ENCODE assay signal across 18 cellular contexts in the genomic region with DNA sequence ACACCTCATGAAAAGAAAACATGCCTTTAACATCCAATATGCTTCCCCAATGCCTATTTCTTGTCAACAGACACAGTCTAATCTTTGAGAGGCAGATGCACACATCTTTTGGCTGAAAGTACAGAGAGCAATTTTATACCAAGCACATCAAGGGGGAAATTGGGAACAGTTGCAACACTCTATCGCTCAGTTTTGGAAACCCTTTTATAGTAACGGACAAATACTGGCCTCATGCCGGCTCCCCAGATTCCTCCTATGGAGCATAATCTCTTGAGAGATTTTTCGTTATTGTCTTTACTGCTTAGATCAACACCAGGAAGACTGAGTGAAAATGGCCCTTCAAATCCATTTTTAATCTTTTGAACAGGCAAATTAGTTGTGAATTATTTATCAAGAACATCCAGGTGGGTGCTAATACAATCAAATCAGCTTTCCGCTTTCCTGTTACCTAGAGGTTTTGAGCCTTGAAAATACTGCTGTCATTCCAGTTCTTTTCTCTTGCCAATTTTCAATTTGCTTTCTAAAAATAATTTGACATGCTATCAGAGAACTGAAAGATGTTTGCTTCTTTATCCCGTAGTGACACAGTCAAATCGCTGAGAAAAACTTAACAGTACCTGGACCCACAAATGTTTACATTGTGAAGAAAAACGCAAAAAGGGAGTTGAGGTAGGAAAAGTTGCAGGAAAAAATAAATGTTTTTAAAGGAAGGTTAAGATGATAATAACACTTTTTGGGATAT.
A peak's percentile ranks its signal among the peaks of the same experiment; 100 is the strongest.
DNase-seq lines count a peak whose midpoint lies in the region; ATAC-seq, FAIRE-seq and TF ChIP-seq lines count a peak whose summit lies in the region.
"Had no signal": no experiment of that assay in that cellular context is flagged by ENCODE, and none has a peak within 500 bp of the region (broad histone marks: within the 10 kb centered on the region; RNA-seq: fewer than 3 reads in every experiment).

No MANE protein-coding gene starts in this region.

- POLR2A ChIA-PET in HCT116 (lab: Charles Lee), result no interaction called here
- POLR2A ChIA-PET in H1 (lab: Charles Lee; ENCODE audit: partially characterized antibody), result no interaction called here
- POLR2A ChIA-PET in activated CD4-positive, alpha-beta memory T cell treated with anti-CD3 and anti-CD28 coated beads for 36 hours (lab: Charles Lee), result no interaction called here

- H3K79me2 ChIP-seq in HCT116 (ENCODE audit: insufficient read depth, low read length), result no peaks in the 10 kb centered on the region
- no peaks in the 10 kb centered on the region for H3K79me2 ChIP-seq in H1 (ENCODE audit: control insufficient read depth in 1 of 2, insufficient read depth in 2 of 2, low read length in 2 of 2)

- no peak for TF ChIP-seq POLR2A in HCT116 (IDR thresholded peaks at IDR 0.05; ENCODE audit: borderline replicate concordance, extremely low read depth, insufficient read depth, insufficient read length)
- TF ChIP-seq POLR2A in H1 (IDR thresholded peaks at IDR 0.05; ENCODE audit: control extremely low read depth in 1 of 2, low read depth in 2 of 2, low read length in 2 of 2), result no peak

- intact Hi-C loops in HCT116 (cut with micrococcal nuclease) (no loop called here), right cardiac atrium (cut with DNase I) (no loop called here)
- intact Hi-C loops in activated CD4-positive, alpha-beta memory T cell treated with anti-CD3 and anti-CD28 coated beads for 36 hours (cut with micrococcal nuclease), result no loop called here

- H3K4me1 ChIP-seq in HCT116 (ENCODE audit: control insufficient read depth in 1 of 2, insufficient read depth in 2 of 2, low read length in 2 of 2) (no peaks in the 10 kb centered on the region), H1 (replicated peaks in 1 of 4; ENCODE audit: control insufficient read depth in 3 of 4, insufficient read depth in 4 of 4, low read length in 3 of 4) (no peaks in the 10 kb centered on the region), right cardiac atrium (ENCODE audit: control insufficient read depth, insufficient read depth, low read length) (no peaks in the 10 kb centered on the region)
- H3K4me1 ChIP-seq: Caco-2 had no signal

- H3K23ac ChIP-seq in H1 (ENCODE audit: insufficient read length), result no peak overlapping the region

- H3K14ac ChIP-seq in H1 (ENCODE audit: insufficient read length), result no peak overlapping the region

- H2BK5ac ChIP-seq in H1 (ENCODE audit: low read depth, low read length), result no peak overlapping the region

- BruUV-seq in HCT116 (replicated peaks; lab: Mats Ljungman, UMichigan), result no TSS peak

- H3K18ac ChIP-seq in H1 (ENCODE audit: extremely low read depth, low read length), result no peak overlapping the region

- RAD21 ChIA-PET in HCT116 (lab: Charles Lee; ENCODE audit: low non-redundant PET in 1 of 2, low total read pairs in 2 of 2, uncharacterized antibody in 2 of 2, unreplicated experiment in 2 of 2), result no interaction called here

- TF ChIP-seq CTCF in HCT116 (IDR thresholded peaks at IDR 0.05 in 2 of 3, conservative IDR thresholded peaks at IDR 0.05 in 1 of 3; ENCODE audit: borderline replicate concordance in 1 of 3, insufficient read depth in 1 of 3, low read depth in 2 of 3, low read length in 2 of 3), result no peak
- no peak for TF ChIP-seq CTCF in H1 (IDR thresholded peaks at IDR 0.05; ENCODE audit: control extremely low read depth in 1 of 3, insufficient read depth in 1 of 3, low read depth in 1 of 3, low read length in 3 of 3)
- TF ChIP-seq CTCF in GM10266 (IDR thresholded peaks at IDR 0.05; ENCODE audit: control insufficient read depth, insufficient read depth, low read depth, missing control alignments), result no peak

- H2BK20ac ChIP-seq in H1 (ENCODE audit: low read length), result no peak overlapping the region

- ATAC-seq in HCT116, result no peak
- peak; percentile 65 to 68 for ATAC-seq in right cardiac atrium
- ATAC-seq: HepG2 had no signal

- H3K9me3 ChIP-seq in HCT116 (ENCODE audit: control insufficient read depth in 1 of 2, insufficient read depth in 1 of 2, low read depth in 1 of 2, low read length in 2 of 2) (no peaks in the 10 kb centered on the region), H1 (ENCODE audit: insufficient read depth in 2 of 2, low read depth in 1 of 2, low read length in 1 of 2) (no peaks in the 10 kb centered on the region), right cardiac atrium (ENCODE audit: control insufficient read depth, low read length) (no peaks in the 10 kb centered on the region)
- H3K9me3 ChIP-seq: Caco-2 had no signal

- no peaks in the 10 kb centered on the region for H3K9me3 Mint-ChIP-seq in activated CD4-positive, alpha-beta memory T cell treated with anti-CD3 and anti-CD28 coated beads for 36 hours
- H3K9me3 Mint-ChIP-seq: CD8-positive, alpha-beta memory T cell had no signal

- TF ChIP-seq RAD21 in HCT116 (IDR thresholded peaks at IDR 0.05; ENCODE audit: low read depth) (no peak), H1 (IDR thresholded peaks at IDR 0.05 in 1 of 2, conservative IDR thresholded peaks at IDR 0.05 in 1 of 2; ENCODE audit: low read depth in 2 of 2, low read length in 2 of 2) (no peak)

- H2AFZ ChIP-seq in HCT116 (ENCODE audit: low read depth, low read length, poor library complexity, severe bottlenecking), result no peak overlapping the region
- peak overlapping the region; percentile 85 for H2AFZ ChIP-seq in H1 (ENCODE audit: low read length)

- H4K8ac ChIP-seq in H1 (ENCODE audit: extremely low read depth, insufficient read depth, low read length), result no peak overlapping the region

- no peak overlapping the region for H2BK120ac ChIP-seq in H1 (replicated peaks; ENCODE audit: low read depth, low read length)

- no peaks in the 10 kb centered on the region for H3K36me3 Mint-ChIP-seq in activated CD4-positive, alpha-beta memory T cell treated with anti-CD3 and anti-CD28 coated beads for 36 hours
- H3K36me3 Mint-ChIP-seq: CD14-positive monocyte; CD8-positive, alpha-beta memory T cell had no signal

- H3K4me2 ChIP-seq in HCT116 (ENCODE audit: low read length), result no peak overlapping the region
- H3K4me2 ChIP-seq in H1 (ENCODE audit: insufficient read depth in 1 of 2, low read depth in 2 of 2, low read length in 2 of 2), result no peak overlapping the region

- H3K23me2 ChIP-seq in H1 (ENCODE audit: low read depth, low read length), result no peaks in the 10 kb centered on the region

- no peak overlapping the region for H2AK5ac ChIP-seq in H1 (ENCODE audit: low read depth, low read length)

- DNase-seq in NCI-H1092 treated with DMSO at 0.1 percent for 48 hours (lab: John Stamatoyannopoulos, UW) (peak; percentile 64), NCI-H1092 (lab: John Stamatoyannopoulos, UW) (no peak), HCT116 (ENCODE audit: low read depth, low spot score) (no peak), H1 (ENCODE audit: low read depth in 1 of 2, low spot score in 2 of 2) (no peak), right cardiac atrium (peak in 2 of 3 donors; percentile 15 to 72), CD1c-positive myeloid dendritic cell (ENCODE audit: extremely low spot score) (no peak), GM10266 (ENCODE audit: extremely low spot score) (no peak)
- no peak for DNase-seq in activated CD4-positive, alpha-beta memory T cell treated with anti-CD3 and anti-CD28 coated beads for 36 hours
- DNase-seq: Caco-2; CD8-positive, alpha-beta memory T cell; DND-41; GDM1; HCEC 1CT had no signal

- WGBS in H1 (ENCODE audit: extremely low coverage in 1 of 2, insufficient coverage in 1 of 2, insufficient read length in 1 of 2, insufficient replicate concordance in 2 of 2, low coverage in 1 of 2, low lambda C conversion rate in 2 of 2, missing lambda C conversion rate in 1 of 2), 2 experiments, result 85% methylated on average over 8 of the region's 8 CpGs; no CpG with 5 or more reads in 1 of the 2 experiments
- 34% methylated on average over 8 of the region's 8 CpGs for WGBS in right cardiac atrium

- H3K4me3 ChIP-seq in HCT116 (replicated peaks in 1 of 2; ENCODE audit: low read depth in 1 of 2, low read length in 2 of 2) (no peak overlapping the region), H1 (ENCODE audit: extremely low read depth in 1 of 4, insufficient read depth in 2 of 4, low read depth in 3 of 4, low read length in 4 of 4) (no peak overlapping the region), right cardiac atrium (ENCODE audit: low read length) (peak overlapping the region; percentile 32)

- H4K20me1 ChIP-seq in HCT116 (ENCODE audit: insufficient read depth), result no peaks in the 10 kb centered on the region
- H4K20me1 ChIP-seq in H1 (replicated peaks in 1 of 2; ENCODE audit: control insufficient read depth in 1 of 2, insufficient read depth in 2 of 2, low read length in 2 of 2), result no peaks in the 10 kb centered on the region

- H3K79me1 ChIP-seq in H1 (ENCODE audit: low read depth, low read length), result no peaks in the 10 kb centered on the region

- H3K27me3 ChIP-seq in HCT116 (ENCODE audit: insufficient read depth, low read length) (peaks cover 72% of the 10 kb centered on the region), H1 (replicated peaks in 1 of 4; ENCODE audit: control insufficient read depth in 3 of 4, extremely low read depth in 1 of 4, insufficient read depth in 3 of 4, low read length in 3 of 4) (no peaks in the 10 kb centered on the region), right cardiac atrium (ENCODE audit: control insufficient read depth, insufficient read depth) (no peaks in the 10 kb centered on the region)

- H3K9ac ChIP-seq in HCT116 (ENCODE audit: low read length), result no peak overlapping the region
- H3K9ac ChIP-seq in H1 (replicated peaks in 1 of 4; ENCODE audit: extremely low read depth in 1 of 4, low read depth in 3 of 4, low read length in 3 of 4), result no peak overlapping the region

- H4K91ac ChIP-seq in H1 (replicated peaks; ENCODE audit: insufficient read length, low read length), result no peak overlapping the region

- FAIRE-seq in H1 (lab: Jason Lieb, UNC), result no peak
- FAIRE-seq: GM18507, HepG2, HTR-8/SVneo had no signal

- no peaks in the 10 kb centered on the region for H3K36me3 ChIP-seq in HCT116 (ENCODE audit: control insufficient read depth in 1 of 2, insufficient read depth in 2 of 2, low read length in 2 of 2)
- H3K36me3 ChIP-seq in H1 (ENCODE audit: control insufficient read depth in 2 of 4, insufficient read depth in 4 of 4, low read length in 3 of 4), result no peaks in the 10 kb centered on the region

- H3K4ac ChIP-seq in H1 (replicated peaks; ENCODE audit: insufficient read length, low read depth, low read length), result no peak overlapping the region

- H2BK12ac ChIP-seq in H1 (ENCODE audit: low read depth, low read length), result no peak overlapping the region

- peaks cover 16% of the 10 kb centered on the region for H3K27me3 Mint-ChIP-seq in activated CD4-positive, alpha-beta memory T cell treated with anti-CD3 and anti-CD28 coated beads for 36 hours

- H3K9me2 ChIP-seq in HCT116 (ENCODE audit: insufficient read depth), result no peaks in the 10 kb centered on the region

- TF ChIP-seq EP300 in H1 (IDR thresholded peaks at IDR 0.05; ENCODE audit: borderline replicate concordance in 1 of 2, low read depth in 2 of 2, low read length in 2 of 2), result no peak

- H4K5ac ChIP-seq in H1 (ENCODE audit: insufficient read length, low read depth, low read length), result no peak overlapping the region

- CTCF ChIA-PET in HCT116 (lab: Charles Lee), result interaction anchor here (1.1 kb wide), 1 partner anchor 14 kb away, joined by 3 read pairs; no protein-coding TSS in a partner anchor
- CTCF ChIA-PET in H1 (lab: Charles Lee; ENCODE audit: partially characterized antibody), result no interaction called here
- CTCF ChIA-PET in activated CD4-positive, alpha-beta memory T cell treated with anti-CD3 and anti-CD28 coated beads for 36 hours (lab: Charles Lee), result no interaction called here

- H2BK15ac ChIP-seq in H1 (ENCODE audit: low read length), result no peak overlapping the region

- H3K4me1 Mint-ChIP-seq in activated CD4-positive, alpha-beta memory T cell treated with anti-CD3 and anti-CD28 coated beads for 36 hours (ENCODE audit: low read depth), result no peaks in the 10 kb centered on the region
- H3K4me1 Mint-ChIP-seq: CD14-positive monocyte; CD8-positive, alpha-beta memory T cell had no signal

- H3K56ac ChIP-seq in H1 (replicated peaks; ENCODE audit: insufficient read length, low read depth, low read length), result no peak overlapping the region

- H3K27ac ChIP-seq in HCT116 (ENCODE audit: low read depth, low read length) (no peak overlapping the region), H1 (ENCODE audit: low read depth, low read length) (no peak overlapping the region), right cardiac atrium (ENCODE audit: low read length) (no peak overlapping the region)
- H3K27ac ChIP-seq: 22Rv1 had no signal

- H3K4me3 Mint-ChIP-seq in activated CD4-positive, alpha-beta memory T cell treated with anti-CD3 and anti-CD28 coated beads for 36 hours, result no peak overlapping the region
- H3K4me3 Mint-ChIP-seq: CD14-positive monocyte; CD8-positive, alpha-beta memory T cell had no signal

- H3K27ac Mint-ChIP-seq in activated CD4-positive, alpha-beta memory T cell treated with anti-CD3 and anti-CD28 coated beads for 36 hours, result no peak overlapping the region
- H3K27ac Mint-ChIP-seq: CD14-positive monocyte; CD8-positive, alpha-beta memory T cell had no signal

Comparison
In these comparisons a context has a peak if more than half of its experiments do, and no peak if none do; other contexts are left out.
1. DNase-seq: peak in NCI-H1092 treated with DMSO at 0.1 percent for 48 hours (single experiment) and right cardiac atrium (2 of 3); none in NCI-H1092 (single experiment), HCT116 (single experiment), H1 (0 of 2), CD1c-positive myeloid dendritic cell (single experiment), GM10266 (single experiment) and activated CD4-positive, alpha-beta memory T cell treated with anti-CD3 and anti-CD28 coated beads for 36 hours (single experiment).